28 cellular contexts compared by ENCODE assay signal in the genomic region with DNA sequence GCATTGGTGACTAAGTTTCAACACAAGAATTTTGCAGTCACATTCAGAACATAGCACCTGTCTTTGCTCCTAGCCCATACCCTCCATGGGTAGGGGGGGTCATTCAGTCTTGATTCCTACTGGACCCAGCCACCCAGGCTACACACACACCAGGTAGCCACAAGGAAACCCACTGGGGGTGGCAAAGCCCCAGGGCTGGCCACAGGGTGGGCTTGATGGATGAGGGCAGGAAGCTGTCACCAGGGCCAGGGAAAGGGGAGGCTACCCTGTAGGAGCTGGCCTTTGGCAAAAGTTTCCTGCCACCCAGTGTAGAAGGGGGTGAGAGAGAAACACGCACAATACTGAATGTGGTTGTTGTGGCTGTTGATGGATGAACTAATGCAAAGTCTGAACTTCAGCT.
"Had no signal": no experiment of that assay in that cellular context is flagged by ENCODE, and none has a peak within 500 bp of the region (broad histone marks: within the 10 kb centered on the region; RNA-seq: fewer than 3 reads in every experiment).

No MANE protein-coding gene starts in this region.

- H3K27me3 ChIP-seq: MG63, SJSA1 had no signal

- H3K4me1 ChIP-seq: SJSA1 had no signal

- H3K9ac ChIP-seq: SK-N-SH had no signal

- H3K4me3 ChIP-seq: MG63, SJSA1 had no signal

- H3K4me3 Mint-ChIP-seq: activated CD4-positive, alpha-beta memory T cell treated with anti-CD3 and anti-CD28 coated beads for 36 hours; activated naive CD4-positive, alpha-beta T cell treated with anti-CD3 and anti-CD28 coated beads, Interleukin-2, amount 50 U/mL, for 24 hours; activated naive CD8-positive, alpha-beta T cell treated with anti-CD3 and anti-CD28 coated beads, Interleukin-2, amount 50 U/mL, for 24 hours; brain; T-helper 1 cell treated with Interleukin-12 subunit alpha and Interleukin-12 subunit beta and Interleukin-4 antibody, amounts not matched to agents 30 μg/mL and 1 μg/mL, for 36 hours; T-helper 2 cell treated with Interferon-gamma antibody and Interleukin-4, amounts not matched to agents 5 μg/mL and 100 μg/mL, for 36 hours had no signal

- DNase-seq: activated CD4-positive, alpha-beta memory T cell treated with anti-CD3 and anti-CD28 coated beads for 36 hours; activated CD4-positive, alpha-beta T cell treated with anti-CD3 and anti-CD28 coated beads, Interleukin-2, amount 50 U/mL, for 1 hour; activated CD8-positive, alpha-beta memory T cell treated with anti-CD3 and anti-CD28 coated beads, Interleukin-2, amount 50 U/mL, for 4 hours; activated naive CD8-positive, alpha-beta T cell treated with anti-CD3 and anti-CD28 coated beads, Interleukin-2, amount 50 U/mL, for 24 hours; activated T-cell treated with anti-CD3 and anti-CD28 coated beads for 4 hours; activated T-cell treated with anti-CD3 and anti-CD28 coated beads, Interleukin-2, amount 50 U/mL, for 48 hours; anterior cingulate cortex; central memory CD4-positive, alpha-beta T cell; Kasumi-1; KG1; MG63; NCI-H1048; NCI-H1436 treated with DMSO at 0.1 percent for 48 hours; NCI-H1694 treated with DMSO at 0.1 percent for 48 hours; NCI-H2029; NCI-H345; NCI-H524 treated with DMSO at 0.1 percent for 48 hours; SHP77 treated with DMSO at 0.1 percent for 48 hours; SK-N-SH had no signal

- H3K27ac Mint-ChIP-seq: activated CD4-positive, alpha-beta memory T cell treated with anti-CD3 and anti-CD28 coated beads for 36 hours; activated naive CD4-positive, alpha-beta T cell treated with anti-CD3 and anti-CD28 coated beads, Interleukin-2, amount 50 U/mL, for 24 hours; activated naive CD8-positive, alpha-beta T cell treated with anti-CD3 and anti-CD28 coated beads, Interleukin-2, amount 50 U/mL, for 24 hours; activated T-helper 2 cell treated with anti-CD3 and anti-CD28 coated beads, Interferon-gamma antibody, Interleukin-2, Interleukin-4, amounts not matched to agents 10 μg/mL and 5 μg/mL and 100 μg/mL, durations not matched to agents 14 hours and 24 hours and 36 hours; brain; T-helper 1 cell treated with Interleukin-12 subunit alpha and Interleukin-12 subunit beta and Interleukin-4 antibody, amounts not matched to agents 30 μg/mL and 1 μg/mL, for 36 hours; T-helper 2 cell treated with Interferon-gamma antibody and Interleukin-4, amounts not matched to agents 5 μg/mL and 100 μg/mL, for 36 hours had no signal

- H3K27ac ChIP-seq: SJSA1 had no signal

- H3K36me3 ChIP-seq: MG63, SJSA1 had no signal

- FAIRE-seq: bronchial epithelial cell, TTC549 had no signal

- ATAC-seq: activated naive CD8-positive, alpha-beta T cell treated with anti-CD3 and anti-CD28 coated beads, Interleukin-2, amount 50 U/mL, for 24 hours; Panc1 had no signal

- H3K9me3 ChIP-seq: SJSA1 had no signal

- H3K36me3 Mint-ChIP-seq: brain had no signal

- H3K4me1 Mint-ChIP-seq: activated naive CD4-positive, alpha-beta T cell treated with anti-CD3 and anti-CD28 coated beads, Interleukin-2, amount 50 U/mL, for 24 hours; activated naive CD8-positive, alpha-beta T cell treated with anti-CD3 and anti-CD28 coated beads, Interleukin-2, amount 50 U/mL, for 24 hours; brain had no signal
